ENCODE assay signal across 9 cellular contexts in genomic region chr7:44615149-44615611, GRCh38. TPM values are rescaled to one million over a fixed set of nuclear protein-coding genes. Genes with fewer than 3 reads are reported as not detected.
DNase-seq lines count a peak whose midpoint lies in the region; ATAC-seq, FAIRE-seq and TF ChIP-seq lines count a peak whose summit lies in the region.
"Had no signal": no experiment of that assay in that cellular context is flagged by ENCODE, and none has a peak within 500 bp of the region (broad histone marks: within the 10 kb centered on the region; RNA-seq: fewer than 3 reads in every experiment).

No MANE protein-coding gene starts in this region.

- H3K4me3 Mint-ChIP-seq in naive thymus-derived CD8-positive, alpha-beta T cell, result peak overlapping the region in 8 of 10 donors; percentile 39 to 66 (median 51)

- H3K27me3 ChIP-seq in endothelial cell of umbilical vein (ENCODE audit: control insufficient read depth in 2 of 2, insufficient read depth in 2 of 2, low read length in 2 of 2) (no peaks in the 10 kb centered on the region), SK-N-SH (ENCODE audit: insufficient read depth) (no peaks in the 10 kb centered on the region)

- H3K9ac ChIP-seq in endothelial cell of umbilical vein (replicated peaks; ENCODE audit: extremely low read depth, insufficient read depth, low read length) (no peak overlapping the region), SK-N-SH (no peak overlapping the region)

- H3F3A ChIP-seq in SK-N-SH (replicated peaks; ENCODE audit: insufficient read depth), result peaks cover 21% of the 10 kb centered on the region

- H3K27me3 Mint-ChIP-seq in naive thymus-derived CD8-positive, alpha-beta T cell, result no peaks in the 10 kb centered on the region

- no peak overlapping the region for H3K4me2 ChIP-seq in endothelial cell of umbilical vein (ENCODE audit: insufficient read depth, low read length)
- no peak overlapping the region for H3K4me2 ChIP-seq in SK-N-SH

- H3K27ac ChIP-seq in endothelial cell of umbilical vein (ENCODE audit: insufficient read depth, low read depth, low read length) (no peak overlapping the region), SK-N-SH (ENCODE audit: low read depth in 2 of 2, low read length in 1 of 2) (no peak overlapping the region)

- no peak for ATAC-seq in naive thymus-derived CD8-positive, alpha-beta T cell
- no peak for ATAC-seq in GM21786 (IDR thresholded peaks at IDR 0.05; ENCODE audit: unreplicated experiment)

- H3K9me3 ChIP-seq in endothelial cell of umbilical vein (replicated peaks; ENCODE audit: control insufficient read depth, insufficient read depth, low read length) (no peaks in the 10 kb centered on the region), SK-N-SH (no peaks in the 10 kb centered on the region)

- no peak for TF ChIP-seq POLR2A in endothelial cell of umbilical vein (IDR thresholded peaks at IDR 0.05; ENCODE audit: low read depth, low read length)

- H3K9me1 ChIP-seq in endothelial cell of umbilical vein (replicated peaks; ENCODE audit: control insufficient read depth, extremely low read depth, insufficient read depth, low read length), result no peaks in the 10 kb centered on the region

- CTCF ChIA-PET in endothelial cell of umbilical vein (lab: Charles Lee) (no interaction called here), SK-N-SH (lab: Yijun Ruan, JAX) (no interaction called here)

- no peak for TF ChIP-seq RAD21 in SK-N-SH (IDR thresholded peaks at IDR 0.05; ENCODE audit: low read length)

- no peak for TF ChIP-seq CTCF in endothelial cell of umbilical vein (IDR thresholded peaks at IDR 0.05; ENCODE audit: extremely low read depth in 1 of 2, insufficient read depth in 1 of 2, low read depth in 1 of 2, low read length in 2 of 2)
- no peak for TF ChIP-seq CTCF in SK-N-SH (IDR thresholded peaks at IDR 0.05)

- H3K36me3 Mint-ChIP-seq in naive thymus-derived CD8-positive, alpha-beta T cell, result peaks cover 0 to 21% (median 0%) of the 10 kb centered on the region in 3 donors

- H4K20me1 ChIP-seq in endothelial cell of umbilical vein (replicated peaks; ENCODE audit: control insufficient read depth, extremely low read depth, insufficient read depth, low read length) (no peaks in the 10 kb centered on the region), SK-N-SH (ENCODE audit: insufficient read depth) (0 out of 2 replicates have a peak, but pooled peaks cover 4% of the 10 kb centered on the region)

- BruUV-seq in endothelial cell of umbilical vein (replicated peaks; lab: Mats Ljungman, UMichigan), result no TSS peak

- peaks cover 87% of the 10 kb centered on the region for H3K79me2 ChIP-seq in endothelial cell of umbilical vein (ENCODE audit: control insufficient read depth, insufficient read depth, low read length)
- peaks cover 98% of the 10 kb centered on the region for H3K79me2 ChIP-seq in SK-N-SH (ENCODE audit: insufficient read depth)

- peak; percentile 44 for DNase-seq in EL
- DNase-seq in SKM-1 (lab: John Stamatoyannopoulos, UW; ENCODE audit: unreplicated experiment), result peak; percentile 50
- DNase-seq in endothelial cell of umbilical vein (ENCODE audit: low read depth, low spot score), result peak; percentile 40
- no peak for DNase-seq in naive thymus-derived CD8-positive, alpha-beta T cell
- DNase-seq in SK-N-SH, result no peak
- no peak for DNase-seq in mesenteric fat pad (ENCODE audit: low spot score)
- DNase-seq in superior temporal gyrus (ENCODE audit: extremely low spot score), result no peak
- DNase-seq: SW 1271 had no signal

- peak overlapping the region; percentile 13 to 83 (median 63) for H3K27ac Mint-ChIP-seq in naive thymus-derived CD8-positive, alpha-beta T cell

- TF ChIP-seq EP300 in SK-N-SH (IDR thresholded peaks at IDR 0.05; ENCODE audit: borderline replicate concordance in 1 of 2, low read depth in 1 of 2, low read length in 1 of 2), result no peak

- intact Hi-C loops in endothelial cell of umbilical vein (cut with micrococcal nuclease), result no loop called here

- POLR2A ChIA-PET in endothelial cell of umbilical vein (lab: Charles Lee), result no interaction called here
- POLR2A ChIA-PET in naive thymus-derived CD8-positive, alpha-beta T cell (lab: Charles Lee), result interaction anchor here (1.8 kb wide), 1 partner anchor 9 kb away, joined by 7 read pairs; the partner anchor contains the start of gene OGDH
- POLR2A ChIA-PET in SK-N-SH (lab: Yijun Ruan, JAX), result no interaction called here

- no peaks in the 10 kb centered on the region for H3K36me3 ChIP-seq in endothelial cell of umbilical vein (ENCODE audit: control insufficient read depth in 2 of 2, extremely low read depth in 1 of 2, insufficient read depth in 2 of 2, low read length in 2 of 2)
- H3K36me3 ChIP-seq in SK-N-SH (replicated peaks in 1 of 2; ENCODE audit: control insufficient read depth in 1 of 2, insufficient read depth in 2 of 2, low read length in 1 of 2), result peaks cover 3% of the 10 kb centered on the region in 2 experiments

- FAIRE-seq in endothelial cell of umbilical vein (lab: Jason Lieb, UNC), result no peak

- H3K9me3 Mint-ChIP-seq in naive thymus-derived CD8-positive, alpha-beta T cell, result no peaks in the 10 kb centered on the region

- dilution Hi-C loops in endothelial cell of umbilical vein (cut with MboI; ENCODE audit: extremely low pct_ligation_motif_present, low sequenced_read_pairs), result no loop called here

- no peaks in the 10 kb centered on the region for H3K9me2 ChIP-seq in SK-N-SH

- H3K4me1 Mint-ChIP-seq in naive thymus-derived CD8-positive, alpha-beta T cell, result peaks cover 26 to 70% (median 62%) of the 10 kb centered on the region in 4 donors

- H3K4me3 ChIP-seq in endothelial cell of umbilical vein (replicated peaks in 1 of 3; ENCODE audit: insufficient read depth in 1 of 3, low read depth in 1 of 3, low read length in 3 of 3) (no peak overlapping the region), SK-N-SH (ENCODE audit: low read depth in 2 of 2, low read length in 1 of 2) (no peak overlapping the region)

- 85% methylated on average over 2 of the region's 2 CpGs for WGBS in SK-N-SH (ENCODE audit: low lambda C conversion rate)

- H3K4me1 ChIP-seq in endothelial cell of umbilical vein (ENCODE audit: control insufficient read depth, extremely low read depth, insufficient read depth, low read length) (peaks cover 5% of the 10 kb centered on the region), SK-N-SH (ENCODE audit: control insufficient read depth in 1 of 2, insufficient read depth in 2 of 2, low read depth in 1 of 2, low read length in 1 of 2) (peaks cover 0 to 9% of the 10 kb centered on the region in 2 experiments; a peak in 3 of 4 replicates)

- H2AFZ ChIP-seq in endothelial cell of umbilical vein (ENCODE audit: low read depth, low read length) (no peak overlapping the region), SK-N-SH (ENCODE audit: low read depth) (no peak overlapping the region)

TF ChIP-seq in endothelial cell of umbilical vein, 7 proteins besides CTCF, POLR2A, EP300 and RAD21 (continues in another document):
- no peak for TF ChIP-seq GATA2 (IDR thresholded peaks at IDR 0.05; ENCODE audit: insufficient read depth, insufficient read length, low read depth, low read length)

RNA-seq across cellular contexts. Expression of gene OGDH, which starts 8.8 kb away (rescaled TPM):
- 81.4 and 88.9 TPM in 2 replicates for total RNA-seq in endothelial cell of umbilical vein
- 86.2 and 92.9 TPM in 2 replicates for polyA plus RNA-seq in endothelial cell of umbilical vein
- 62.8 and 63.1 TPM in 2 replicates for polyA plus RNA-seq in endothelial cell of umbilical vein (2011; cell fraction: cytosol; rRNA removed)
- polyA plus RNA-seq in endothelial cell of umbilical vein (2011; cell fraction: nucleus; rRNA removed), result 73.0 and 74.0 TPM in 2 replicates
- polyA plus RNA-seq in endothelial cell of umbilical vein (2012), result 71.1 and 71.5 TPM in 2 replicates
- 116 and 124 TPM in 2 replicates for polyA minus RNA-seq in endothelial cell of umbilical vein
- polyA minus RNA-seq in endothelial cell of umbilical vein (2011; cell fraction: cytosol; rRNA and poly(A)+ RNA removed), result 62.9 TPM
- 42.9 and 50.1 TPM in 2 replicates for polyA minus RNA-seq in endothelial cell of umbilical vein (2011; cell fraction: nucleus; rRNA and poly(A)+ RNA removed)
- 10 to 100 TPM; 66.0 to 67.5 TPM for total RNA-seq in naive thymus-derived CD8-positive, alpha-beta T cell
- 10 to 100 TPM; 23.9 to 30.6 (median 25.6) TPM for polyA plus RNA-seq in naive thymus-derived CD8-positive, alpha-beta T cell
- 58.2 and 69.4 TPM in 2 replicates for polyA plus RNA-seq in SK-N-SH (2012; rRNA removed)
- polyA plus RNA-seq in SK-N-SH (2012; cell fraction: cytosol; rRNA removed), result 35.2 and 49.5 TPM in 2 replicates
- polyA plus RNA-seq in SK-N-SH (2012; cell fraction: nucleus; rRNA removed), result 71.1 and 78.7 TPM in 2 replicates
- 102 TPM for total RNA-seq in mesenteric fat pad

RNA-seq across cellular contexts. Expression of gene TMED4, which starts 33.1 kb away (rescaled TPM):
- total RNA-seq in endothelial cell of umbilical vein (63.4 and 65.4 TPM in 2 replicates), mesenteric fat pad (56.3 TPM)
- polyA plus RNA-seq in endothelial cell of umbilical vein (89.7 and 116 TPM in 2 replicates), SK-N-SH (2012; rRNA removed) (145 and 192 TPM in 2 replicates)
- 48.1 and 59.8 TPM in 2 replicates for polyA plus RNA-seq in endothelial cell of umbilical vein (2011; cell fraction: cytosol; rRNA removed)
- polyA plus RNA-seq in endothelial cell of umbilical vein (2011; cell fraction: nucleus; rRNA removed), result 140 and 162 TPM in 2 replicates
- polyA plus RNA-seq in endothelial cell of umbilical vein (2012), result 44.3 and 46.6 TPM in 2 replicates
- polyA minus RNA-seq in endothelial cell of umbilical vein, result 61.7 and 62.7 TPM in 2 replicates
- 102 TPM for polyA minus RNA-seq in endothelial cell of umbilical vein (2011; cell fraction: cytosol; rRNA and poly(A)+ RNA removed)
- 42.7 and 55.5 TPM in 2 replicates for polyA minus RNA-seq in endothelial cell of umbilical vein (2011; cell fraction: nucleus; rRNA and poly(A)+ RNA removed)
- total RNA-seq in naive thymus-derived CD8-positive, alpha-beta T cell, result 100 to 1,000 TPM; 109 to 110 TPM
- polyA plus RNA-seq in naive thymus-derived CD8-positive, alpha-beta T cell, result 10 to 100 TPM; 61.4 to 80.4 (median 71.8) TPM
- polyA plus RNA-seq in SK-N-SH (2012; cell fraction: cytosol; rRNA removed), result 101 and 126 TPM in 2 replicates
- 144 and 182 TPM in 2 replicates for polyA plus RNA-seq in SK-N-SH (2012; cell fraction: nucleus; rRNA removed)

RNA-seq across cellular contexts. Expression of gene DDX56, which starts 41.5 kb away (rescaled TPM):
- total RNA-seq in endothelial cell of umbilical vein (93.4 and 96.6 TPM in 2 replicates), mesenteric fat pad (64.1 TPM)
- polyA plus RNA-seq in endothelial cell of umbilical vein (94.7 and 102 TPM in 2 replicates), SK-N-SH (2012; rRNA removed) (97.1 and 126 TPM in 2 replicates)
- 66.4 and 67.2 TPM in 2 replicates for polyA plus RNA-seq in endothelial cell of umbilical vein (2011; cell fraction: cytosol; rRNA removed)
- 272 and 287 TPM in 2 replicates for polyA plus RNA-seq in endothelial cell of umbilical vein (2011; cell fraction: nucleus; rRNA removed)
- 61.9 and 86.4 TPM in 2 replicates for polyA plus RNA-seq in endothelial cell of umbilical vein (2012)
- polyA minus RNA-seq in endothelial cell of umbilical vein, result 79.2 and 98.5 TPM in 2 replicates
- polyA minus RNA-seq in endothelial cell of umbilical vein (2011; cell fraction: cytosol; rRNA and poly(A)+ RNA removed), result 69.1 TPM
- 54.5 and 59.4 TPM in 2 replicates for polyA minus RNA-seq in endothelial cell of umbilical vein (2011; cell fraction: nucleus; rRNA and poly(A)+ RNA removed)
- total RNA-seq in naive thymus-derived CD8-positive, alpha-beta T cell, result 100 to 1,000 TPM; 123 to 129 TPM
- polyA plus RNA-seq in naive thymus-derived CD8-positive, alpha-beta T cell, result 10 to 100 TPM; 25.3 to 48.2 (median 41.1) TPM
- polyA plus RNA-seq in SK-N-SH (2012; cell fraction: cytosol; rRNA removed), result 44.8 and 68.5 TPM in 2 replicates
- 227 and 338 TPM in 2 replicates for polyA plus RNA-seq in SK-N-SH (2012; cell fraction: nucleus; rRNA removed)

Comparison
In these comparisons a context has a peak if more than half of its experiments do, and no peak if none do; other contexts are left out.
1. DNase-seq: peak in EL (single experiment), SKM-1 (single experiment) and endothelial cell of umbilical vein (single experiment); none in naive thymus-derived CD8-positive, alpha-beta T cell (0 of 10), SK-N-SH (single experiment), mesenteric fat pad (single experiment) and superior temporal gyrus (single experiment).